ENCODE assay signal across 13 cellular contexts in the genomic region with DNA sequence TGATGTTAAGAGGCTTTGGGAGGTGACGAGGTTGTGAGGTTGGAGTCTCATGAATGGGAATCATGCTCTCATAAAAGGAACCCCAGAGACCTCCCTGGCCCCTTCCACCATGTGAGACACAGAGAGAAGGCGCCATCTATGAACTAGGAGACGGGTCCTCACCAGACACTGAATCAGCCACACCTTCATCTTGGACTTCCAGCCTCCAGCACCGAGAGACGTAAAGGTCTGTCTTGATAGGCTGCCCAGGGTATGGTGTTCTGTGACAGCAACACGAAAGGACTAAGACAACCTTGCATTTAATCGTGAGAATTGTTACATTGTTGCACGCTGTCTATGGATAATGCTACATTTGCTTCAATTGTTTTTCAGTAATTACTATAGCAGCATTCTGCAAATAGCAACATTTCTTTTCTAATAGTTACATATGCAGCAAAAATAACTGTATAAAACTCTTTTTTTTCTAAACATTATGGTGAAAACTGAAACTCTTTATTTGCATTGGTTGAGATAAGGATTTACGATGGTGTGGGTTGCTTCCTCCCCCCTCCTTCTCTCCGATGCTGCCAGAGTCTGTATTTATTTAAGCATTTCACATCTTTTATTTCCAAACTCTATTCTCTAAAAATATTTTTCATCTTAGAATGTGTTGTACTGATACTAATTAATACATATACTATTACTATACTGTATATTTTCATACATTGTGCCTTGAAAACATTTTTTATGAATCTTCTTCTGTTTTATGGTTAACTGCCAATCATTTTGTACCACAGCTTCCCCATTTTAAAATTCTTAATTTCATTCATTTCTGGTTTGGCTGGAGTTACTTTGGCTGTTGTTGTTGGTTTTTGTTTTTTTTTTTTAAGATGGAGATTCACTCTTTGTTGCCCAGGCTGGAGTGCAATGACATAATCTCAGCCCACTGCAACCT. TPM values are rescaled to one million over a fixed set of nuclear protein-coding genes. Genes with fewer than 3 reads are reported as not detected.
DNase-seq lines count a peak whose midpoint lies in the region; ATAC-seq and TF ChIP-seq lines count a peak whose summit lies in the region.
"Had no signal": no experiment of that assay in that cellular context is flagged by ENCODE, and none has a peak within 500 bp of the region (broad histone marks: within the 10 kb centered on the region; RNA-seq: fewer than 3 reads in every experiment).

No MANE protein-coding gene starts in this region.

- peaks cover 2% of the 10 kb centered on the region for H3K9me3 Mint-ChIP-seq in activated naive CD4-positive, alpha-beta T cell treated with anti-CD3 and anti-CD28 coated beads for 36 hours
- no peaks in the 10 kb centered on the region for H3K9me3 Mint-ChIP-seq in activated naive CD4-positive, alpha-beta T cell treated with anti-CD3 and anti-CD28 coated beads, Interleukin-2, amount 10 ng/mL, durations not matched to agents 7 days and 5 days
- H3K9me3 Mint-ChIP-seq in T-helper 2 cell treated with Interferon-gamma antibody and Interleukin-4, amounts not matched to agents 5 μg/mL and 100 μg/mL, for 36 hours: peaks cover 4% of the 10 kb centered on the region

- no peaks in the 10 kb centered on the region for H3K27me3 Mint-ChIP-seq in activated naive CD4-positive, alpha-beta T cell treated with anti-CD3 and anti-CD28 coated beads for 36 hours (ENCODE audit: low read depth)
- H3K27me3 Mint-ChIP-seq in activated naive CD4-positive, alpha-beta T cell treated with anti-CD3 and anti-CD28 coated beads, Interleukin-2, amount 10 ng/mL, durations not matched to agents 7 days and 5 days: peaks cover 9% of the 10 kb centered on the region
- H3K27me3 Mint-ChIP-seq in T-helper 2 cell treated with Interferon-gamma antibody and Interleukin-4, amounts not matched to agents 5 μg/mL and 100 μg/mL, for 36 hours (ENCODE audit: low read depth): peaks cover 12% of the 10 kb centered on the region

- no peak for DNase-seq in activated naive CD4-positive, alpha-beta T cell treated with anti-CD3 and anti-CD28 coated beads for 36 hours
- no peak for DNase-seq in activated naive CD4-positive, alpha-beta T cell treated with anti-CD3 and anti-CD28 coated beads, Interleukin-2, amount 10 ng/mL, durations not matched to agents 7 days and 5 days
- peak; percentile 3 for DNase-seq in T-helper 2 cell treated with Interferon-gamma antibody and Interleukin-4, amounts not matched to agents 5 μg/mL and 100 μg/mL, for 36 hours (ENCODE audit: low spot score)
- DNase-seq in upper lobe of right lung: peak; percentile 2
- DNase-seq in tibial nerve (ENCODE audit: low spot score in 2 of 2): no peak
- DNase-seq in foreskin keratinocyte: no peak
- DNase-seq: foreskin melanocyte, left cardiac atrium, NCI-H1092 had no signal

- no peaks in the 10 kb centered on the region for H3K9me3 ChIP-seq in upper lobe of right lung
- no peaks in the 10 kb centered on the region for H3K9me3 ChIP-seq in tibial nerve

- H3K4me1 Mint-ChIP-seq in activated naive CD4-positive, alpha-beta T cell treated with anti-CD3 and anti-CD28 coated beads for 36 hours (ENCODE audit: low read depth): peaks cover 42% of the 10 kb centered on the region
- H3K4me1 Mint-ChIP-seq in activated naive CD4-positive, alpha-beta T cell treated with anti-CD3 and anti-CD28 coated beads, Interleukin-2, amount 10 ng/mL, durations not matched to agents 7 days and 5 days: peaks cover 54% of the 10 kb centered on the region
- peaks cover 46% of the 10 kb centered on the region for H3K4me1 Mint-ChIP-seq in T-helper 2 cell treated with Interferon-gamma antibody and Interleukin-4, amounts not matched to agents 5 μg/mL and 100 μg/mL, for 36 hours (ENCODE audit: low read depth)

- H3K36me3 ChIP-seq in upper lobe of right lung: no peaks in the 10 kb centered on the region
- no peaks in the 10 kb centered on the region for H3K36me3 ChIP-seq in tibial nerve

- intact Hi-C loops in activated naive CD4-positive, alpha-beta T cell treated with anti-CD3 and anti-CD28 coated beads for 36 hours (cut with micrococcal nuclease): no loop called here
- intact Hi-C loops in upper lobe of right lung (cut with DNase I): no loop called here

- H3K27ac ChIP-seq in upper lobe of right lung (no peak overlapping the region), tibial nerve (no peak overlapping the region), foreskin keratinocyte (no peak overlapping the region)
- H3K27ac ChIP-seq: coronary artery had no signal

- TF ChIP-seq POLR2A in tibial nerve (IDR thresholded peaks at IDR 0.05): no peak

- TF ChIP-seq EP300 in tibial nerve (IDR thresholded peaks at IDR 0.05): no peak

- ATAC-seq in HG03439 (IDR thresholded peaks at IDR 0.05; ENCODE audit: unreplicated experiment) (peak; percentile 54), upper lobe of right lung (no peak), foreskin keratinocyte (no peak), GM21737 (IDR thresholded peaks at IDR 0.05; ENCODE audit: unreplicated experiment) (no peak)
- ATAC-seq: left cardiac atrium had no signal

- CTCF ChIA-PET in activated naive CD4-positive, alpha-beta T cell treated with anti-CD3 and anti-CD28 coated beads for 36 hours (lab: Charles Lee): no interaction called here
- CTCF ChIA-PET in activated naive CD4-positive, alpha-beta T cell treated with anti-CD3 and anti-CD28 coated beads, Interleukin-2, amount 10 ng/mL, durations not matched to agents 7 days and 5 days (lab: Charles Lee): no interaction called here

- H3K4me3 Mint-ChIP-seq in activated naive CD4-positive, alpha-beta T cell treated with anti-CD3 and anti-CD28 coated beads for 36 hours: peak overlapping the region; percentile 21
- H3K4me3 Mint-ChIP-seq in activated naive CD4-positive, alpha-beta T cell treated with anti-CD3 and anti-CD28 coated beads, Interleukin-2, amount 10 ng/mL, durations not matched to agents 7 days and 5 days: no peak overlapping the region
- H3K4me3 Mint-ChIP-seq in T-helper 2 cell treated with Interferon-gamma antibody and Interleukin-4, amounts not matched to agents 5 μg/mL and 100 μg/mL, for 36 hours: peak overlapping the region; percentile 43

- H3K4me3 ChIP-seq in upper lobe of right lung (no peak overlapping the region), tibial nerve (no peak overlapping the region)
- H3K4me3 ChIP-seq: coronary artery had no signal

- no peak for TF ChIP-seq CTCF in upper lobe of right lung (IDR thresholded peaks at IDR 0.05)
- TF ChIP-seq CTCF in tibial nerve (IDR thresholded peaks at IDR 0.05): no peak
- no peak for TF ChIP-seq CTCF in foreskin keratinocyte (conservative IDR thresholded peaks at IDR 0.05)

- H3K36me3 Mint-ChIP-seq in activated naive CD4-positive, alpha-beta T cell treated with anti-CD3 and anti-CD28 coated beads for 36 hours (ENCODE audit: low read depth): no peaks in the 10 kb centered on the region
- H3K36me3 Mint-ChIP-seq in activated naive CD4-positive, alpha-beta T cell treated with anti-CD3 and anti-CD28 coated beads, Interleukin-2, amount 10 ng/mL, durations not matched to agents 7 days and 5 days: peaks cover 3% of the 10 kb centered on the region
- H3K36me3 Mint-ChIP-seq in T-helper 2 cell treated with Interferon-gamma antibody and Interleukin-4, amounts not matched to agents 5 μg/mL and 100 μg/mL, for 36 hours (ENCODE audit: low read depth): peaks cover 8% of the 10 kb centered on the region

- no peaks in the 10 kb centered on the region for H3K4me1 ChIP-seq in upper lobe of right lung
- no peaks in the 10 kb centered on the region for H3K4me1 ChIP-seq in tibial nerve
- no peaks in the 10 kb centered on the region for H3K4me1 ChIP-seq in foreskin keratinocyte

- no peak overlapping the region for H3K27ac Mint-ChIP-seq in activated naive CD4-positive, alpha-beta T cell treated with anti-CD3 and anti-CD28 coated beads for 36 hours
- H3K27ac Mint-ChIP-seq in activated naive CD4-positive, alpha-beta T cell treated with anti-CD3 and anti-CD28 coated beads, Interleukin-2, amount 10 ng/mL, durations not matched to agents 7 days and 5 days: no peak overlapping the region
- peak overlapping the region; percentile 68 for H3K27ac Mint-ChIP-seq in T-helper 2 cell treated with Interferon-gamma antibody and Interleukin-4, amounts not matched to agents 5 μg/mL and 100 μg/mL, for 36 hours

- H3K27me3 ChIP-seq in upper lobe of right lung (no peaks in the 10 kb centered on the region), tibial nerve (no peaks in the 10 kb centered on the region), foreskin keratinocyte (no peaks in the 10 kb centered on the region)

- WGBS in tibial nerve, 2 donors: 44 to 49% methylated on average over 10 of the region's 10 CpGs

RNA-seq across cellular contexts. Expression of gene AKAP17A, which starts 26.4 kb away (rescaled TPM):
- 10 to 100 TPM; 59.2 to 60.5 TPM for total RNA-seq in activated naive CD4-positive, alpha-beta T cell treated with anti-CD3 and anti-CD28 coated beads for 36 hours
- total RNA-seq in upper lobe of right lung: 46.3 TPM
- total RNA-seq in tibial nerve: 100 to 1,000 TPM in 1 of 4 donors, 10 to 100 TPM in 3; 58.3 to 139 (median 72.6) TPM
- total RNA-seq in foreskin keratinocyte: 22.5 and 23.5 TPM in 2 replicates
- polyA plus RNA-seq in foreskin keratinocyte: 14.3 and 14.6 TPM in 2 replicates

RNA-seq across cellular contexts. Expression of gene P2RY8, which starts 28.0 kb away (rescaled TPM):
- total RNA-seq in activated naive CD4-positive, alpha-beta T cell treated with anti-CD3 and anti-CD28 coated beads for 36 hours: 10 to 100 TPM in 1 of 2 experiments, 1 to 10 TPM in 1; 9.8 to 10.6 TPM
- total RNA-seq in upper lobe of right lung: 3.1 TPM
- 1 to 10 TPM in 3 of 4 donors, under 1 TPM in 1; 0.84 to 2.8 (median 1.2) TPM for total RNA-seq in tibial nerve
- not detected in 2 replicates for total RNA-seq in foreskin keratinocyte
- not detected in 2 replicates for polyA plus RNA-seq in foreskin keratinocyte
- polyA plus RNA-seq: AG04450 had no signal

RNA-seq across cellular contexts. Expression of gene ASMT, which starts 49.8 kb away (rescaled TPM):
- total RNA-seq in activated naive CD4-positive, alpha-beta T cell treated with anti-CD3 and anti-CD28 coated beads for 36 hours: not detected
- total RNA-seq in upper lobe of right lung (not detected), tibial nerve (1 to 10 TPM in 1 of 4 donors, under 1 TPM in 1, not detected in 2; 0.63 to 4.7 TPM), foreskin keratinocyte (not detected in 2 replicates)
- not detected in 2 replicates for polyA plus RNA-seq in foreskin keratinocyte
- polyA plus RNA-seq: AG04450 had no signal

Comparison
In these comparisons a context has a peak if more than half of its experiments do, and no peak if none do; other contexts are left out.
1. DNase-seq: peak in T-helper 2 cell treated with Interferon-gamma antibody and Interleukin-4, amounts not matched to agents 5 μg/mL and 100 μg/mL, for 36 hours (single experiment) and upper lobe of right lung (single experiment); none in activated naive CD4-positive, alpha-beta T cell treated with anti-CD3 and anti-CD28 coated beads for 36 hours (single experiment), activated naive CD4-positive, alpha-beta T cell treated with anti-CD3 and anti-CD28 coated beads, Interleukin-2, amount 10 ng/mL, durations not matched to agents 7 days and 5 days (single experiment), tibial nerve (0 of 2) and foreskin keratinocyte (0 of 2).